ENCODE assay signal across 14 cellular contexts in genomic region chr9:69454327-69454726, GRCh38.
"Had no signal": no experiment of that assay in that cellular context is flagged by ENCODE, and none has a peak within 500 bp of the region (broad histone marks: within the 10 kb centered on the region; RNA-seq: fewer than 3 reads in every experiment).

No MANE protein-coding gene starts in this region.

- H3K27ac Mint-ChIP-seq: activated CD4-positive, alpha-beta T cell treated with anti-CD3 and anti-CD28 coated beads, Interleukin-2, amount 10 ng/mL, durations not matched to agents 24 days and 14 days; activated T-helper 1 cell treated with anti-CD3 and anti-CD28 coated beads, Interleukin-12 subunit alpha, Interleukin-12 subunit beta, Interleukin-2, Interleukin-4 antibody, amounts not matched to agents 30 ng/mL and 10 ng/mL and 1 ng/mL, durations not matched to agents 14 hours and 24 hours and 36 hours had no signal

- H3K4me1 Mint-ChIP-seq: activated CD4-positive, alpha-beta T cell treated with anti-CD3 and anti-CD28 coated beads, Interleukin-2, amount 10 ng/mL, durations not matched to agents 24 days and 14 days; neural crest cell had no signal

- H3K4me3 Mint-ChIP-seq: activated CD4-positive, alpha-beta T cell treated with anti-CD3 and anti-CD28 coated beads, Interleukin-2, amount 10 ng/mL, durations not matched to agents 24 days and 14 days; activated T-helper 1 cell treated with anti-CD3 and anti-CD28 coated beads, Interleukin-12 subunit alpha, Interleukin-12 subunit beta, Interleukin-2, Interleukin-4 antibody, amounts not matched to agents 30 ng/mL and 10 ng/mL and 1 ng/mL, durations not matched to agents 14 hours and 24 hours and 36 hours; neural crest cell had no signal

- H3K9me3 Mint-ChIP-seq: activated CD4-positive, alpha-beta T cell treated with anti-CD3 and anti-CD28 coated beads, Interleukin-2, amount 10 ng/mL, durations not matched to agents 24 days and 14 days; activated T-helper 1 cell treated with anti-CD3 and anti-CD28 coated beads, Interleukin-12 subunit alpha, Interleukin-12 subunit beta, Interleukin-2, Interleukin-4 antibody, amounts not matched to agents 30 ng/mL and 10 ng/mL and 1 ng/mL, durations not matched to agents 14 hours and 24 hours and 36 hours; neural crest cell had no signal

- DNase-seq: activated CD4-positive, alpha-beta T cell treated with anti-CD3 and anti-CD28 coated beads, Interleukin-2, amount 10 ng/mL, durations not matched to agents 24 days and 14 days; activated CD4-positive, CD25-positive, alpha-beta regulatory T cell; activated naive CD4-positive, alpha-beta T cell treated with Interleukin-2 at 50 U/mL for 16 hours; anterior cingulate cortex; brain microvascular endothelial cell; cortex of kidney; effector CD4-positive, alpha-beta T cell; foreskin fibroblast; midbrain; sigmoid colon; stimulated activated CD4-positive, alpha-beta T cell treated with anti-CD3 and anti-CD28 coated beads, Interleukin-1b, Interleukin-23, amount 100 ng/mL, for 48 hours; T-helper 2 cell had no signal

- H3K27me3 Mint-ChIP-seq: activated CD4-positive, alpha-beta T cell treated with anti-CD3 and anti-CD28 coated beads, Interleukin-2, amount 10 ng/mL, durations not matched to agents 24 days and 14 days had no signal
